25 cellular contexts compared by ENCODE assay signal in the genomic region with DNA sequence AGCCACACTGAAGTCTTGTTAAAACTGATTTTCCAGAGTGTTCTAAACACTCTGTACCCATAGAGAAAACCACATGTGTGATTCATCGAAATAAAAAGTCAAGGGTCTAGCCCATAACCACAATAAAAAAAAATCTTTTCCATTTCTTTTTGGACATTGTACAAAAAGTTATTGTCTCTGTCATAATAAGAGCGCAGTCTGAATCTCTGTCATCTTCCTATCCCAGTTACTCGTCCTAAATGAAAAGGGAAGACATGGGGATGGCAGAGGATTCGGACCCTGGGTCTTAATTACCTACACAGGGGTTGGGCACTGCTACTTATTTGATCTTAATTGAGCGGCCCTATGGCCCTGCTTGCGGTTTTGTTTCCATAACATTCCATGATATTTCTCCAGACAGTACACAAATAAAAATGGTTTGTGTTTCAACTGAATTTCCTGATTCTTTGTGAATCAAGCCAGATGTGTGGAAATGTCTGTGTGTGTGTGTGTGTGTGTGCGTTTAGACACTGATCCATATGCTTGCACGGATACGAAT.
DNase-seq lines count a peak whose midpoint lies in the region; ATAC-seq and TF ChIP-seq lines count a peak whose summit lies in the region.
"Had no signal": no experiment of that assay in that cellular context is flagged by ENCODE, and none has a peak within 500 bp of the region (broad histone marks: within the 10 kb centered on the region; RNA-seq: fewer than 3 reads in every experiment).

No MANE protein-coding gene starts in this region.

- ATAC-seq in GM21717 (IDR thresholded peaks at IDR 0.05; ENCODE audit: unreplicated experiment) (no peak), right cardiac atrium (no peak)
- ATAC-seq: activated naive CD4-positive, alpha-beta T cell treated with anti-CD3 and anti-CD28 coated beads, Interleukin-2, amount 50 U/mL, for 72 hours; natural killer cell treated with Interleukin-12 subunit alpha and Interleukin-12 subunit beta and Interleukin-15 and Interleukin-18, amount 100 ng/mL, for 72 hours had no signal

- no peak overlapping the region for H3K27ac ChIP-seq in right cardiac atrium (ENCODE audit: low read length)
- H3K27ac ChIP-seq: esophagus squamous epithelium, KMS-11, PC-9, prostate gland, SJSA1 had no signal

- 84% methylated on average over 9 of the region's 9 CpGs for WGBS in right cardiac atrium

- H3K4me3 ChIP-seq in astrocyte of the cerebellum (ENCODE audit: low read depth, low read length) (no peak overlapping the region), right cardiac atrium (ENCODE audit: low read length) (no peak overlapping the region)
- H3K4me3 ChIP-seq: esophagus squamous epithelium, PC-9, prostate gland, SJSA1 had no signal

- peak; percentile 23 for DNase-seq in NCI-H2171 treated with DMSO at 0.1 percent for 48 hours (lab: John Stamatoyannopoulos, UW)
- no peak for DNase-seq in NCI-H2171 (lab: John Stamatoyannopoulos, UW)
- DNase-seq in astrocyte of the cerebellum (ENCODE audit: low read depth), result peak; percentile 32
- DNase-seq in fibroblast of peridontal ligament (ENCODE audit: extremely low read depth), result peak; percentile 95
- peak; percentile 41 for DNase-seq in stromal cell of bone marrow (ENCODE audit: low read depth)
- DNase-seq in posterior cingulate gyrus, result no peak
- no peak for DNase-seq in right cardiac atrium
- DNase-seq: 8988T; activated T-cell treated with anti-CD3 and anti-CD28 coated beads, Interleukin-2, amount 50 U/mL, for 48 hours; CD4-positive, CD25-positive, alpha-beta regulatory T cell; DMS79 treated with DMSO at 0.1 percent for 48 hours; effector CD4-positive, alpha-beta T cell; esophagus squamous epithelium; hypothalamus; kidney; NCI-H1092; NCI-H2107; NCI-H774; PC-9 had no signal

- TF ChIP-seq CTCF in astrocyte of the cerebellum (IDR thresholded peaks at IDR 0.05; ENCODE audit: low read depth, low read length, missing control alignments), result no peak

- in situ Hi-C loops in astrocyte of the cerebellum (cut with HindIII; ENCODE audit: low sequenced_read_pairs), result no loop called here

- no peaks in the 10 kb centered on the region for H3K27me3 ChIP-seq in right cardiac atrium (ENCODE audit: control insufficient read depth, insufficient read depth)
- H3K27me3 ChIP-seq: esophagus squamous epithelium, SJSA1 had no signal

- no peaks in the 10 kb centered on the region for H3K9me3 ChIP-seq in right cardiac atrium (ENCODE audit: control insufficient read depth, low read length)
- H3K9me3 ChIP-seq: esophagus squamous epithelium, prostate gland, SJSA1 had no signal

- no peaks in the 10 kb centered on the region for H3K4me1 ChIP-seq in right cardiac atrium (ENCODE audit: control insufficient read depth, insufficient read depth, low read length)
- H3K4me1 ChIP-seq: prostate gland, SJSA1 had no signal

- intact Hi-C loops in posterior cingulate gyrus (cut with DNase I) (no loop called here), right cardiac atrium (cut with DNase I) (no loop called here)

Comparison
In these comparisons a context has a peak if more than half of its experiments do, and no peak if none do; other contexts are left out.
1. DNase-seq: peak in NCI-H2171 treated with DMSO at 0.1 percent for 48 hours (single experiment), astrocyte of the cerebellum (single experiment), fibroblast of peridontal ligament (single experiment) and stromal cell of bone marrow (single experiment); none in NCI-H2171 (single experiment), posterior cingulate gyrus (0 of 10) and right cardiac atrium (0 of 3).